22 cellular contexts compared by ENCODE assay signal in the genomic region with DNA sequence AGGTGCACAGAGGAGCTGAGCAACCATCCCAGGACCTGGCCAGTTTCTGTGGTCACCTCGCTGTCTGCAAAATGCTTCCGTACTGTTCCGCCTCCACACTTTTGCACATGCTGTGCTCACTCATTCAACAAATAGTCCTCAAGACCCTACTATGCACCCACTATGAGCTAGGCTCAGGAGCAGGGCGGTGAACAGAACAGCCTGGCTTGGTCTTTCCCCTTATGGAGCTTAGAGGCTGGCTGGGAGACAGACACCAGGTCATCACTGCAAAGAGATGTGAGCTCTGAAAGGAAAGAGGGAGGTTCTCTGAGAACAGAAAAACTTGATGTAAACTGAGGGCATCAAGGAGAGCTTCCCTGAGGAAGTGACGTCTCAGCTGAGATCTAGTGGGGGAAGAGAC. TPM values are rescaled to one million over a fixed set of nuclear protein-coding genes. Genes with fewer than 3 reads are reported as not detected.
DNase-seq lines count a peak whose midpoint lies in the region; ATAC-seq, FAIRE-seq and TF ChIP-seq lines count a peak whose summit lies in the region.
"Had no signal": no experiment of that assay in that cellular context is flagged by ENCODE, and none has a peak within 500 bp of the region (broad histone marks: within the 10 kb centered on the region; RNA-seq: fewer than 3 reads in every experiment).

No MANE protein-coding gene starts in this region.

- no peak for TF ChIP-seq CTCF in ascending aorta (IDR thresholded peaks at IDR 0.05)
- TF ChIP-seq CTCF in left lung (IDR thresholded peaks at IDR 0.05) = no peak
- TF ChIP-seq CTCF in tibial nerve (IDR thresholded peaks at IDR 0.05) = no peak

- H3K9me3 ChIP-seq in ascending aorta (no peaks in the 10 kb centered on the region), left lung (no peaks in the 10 kb centered on the region), tibial nerve (no peaks in the 10 kb centered on the region)
- H3K9me3 ChIP-seq: right lobe of liver, testis had no signal

- no peak for FAIRE-seq in frontal cortex (lab: Jason Lieb, UNC)
- FAIRE-seq: RCC 7860 had no signal

- DNase-seq in NOMO-1 treated with DMSO at 0.1 percent for 48 hours (lab: John Stamatoyannopoulos, UW; ENCODE audit: unreplicated experiment) = peak; percentile 35
- no peak for DNase-seq in NOMO-1 (lab: John Stamatoyannopoulos, UW; ENCODE audit: unreplicated experiment in 2 of 2)
- DNase-seq in ascending aorta (ENCODE audit: low spot score in 2 of 2) = peak in 1 of 2 donors; percentile 49
- no peak for DNase-seq in left lung
- DNase-seq in tibial nerve (ENCODE audit: low spot score in 2 of 2) = no peak
- no peak for DNase-seq in frontal cortex (ENCODE audit: low spot score in 2 of 2)
- DNase-seq in activated CD4-positive, alpha-beta T cell treated with anti-CD3 and anti-CD28 coated beads, Interleukin-2, amount 50 U/mL, for 1 hour = no peak
- DNase-seq: 8988T; C1 segment of cervical spinal cord; DMS53; foreskin keratinocyte; HCEC 1CT; NCI-H1048; NCI-H774; stimulated activated CD4-positive, alpha-beta T cell treated with anti-CD3 and anti-CD28 coated beads, Interleukin-4, amount 100 ng/mL, for 1 hour; testis had no signal

- intact Hi-C loops in ascending aorta (cut with DNase I) = no loop called here
- intact Hi-C loops in left lung (cut with DNase I) = no loop called here

- peak; percentile 6 for ATAC-seq in left lung
- no peak for ATAC-seq in HG03280 (IDR thresholded peaks at IDR 0.05; ENCODE audit: unreplicated experiment)
- ATAC-seq: T-cell had no signal

- H3K4me1 ChIP-seq in ascending aorta (peaks cover under 1 to 11% of the 10 kb centered on the region in 2 donors), left lung (peaks cover 0 to 46% of the 10 kb centered on the region in 2 donors), tibial nerve (peaks cover 0 to 13% (median 0%) of the 10 kb centered on the region in 4 donors)
- H3K4me1 ChIP-seq: testis had no signal

- H3K4me3 ChIP-seq in ascending aorta (no peak overlapping the region), left lung (no peak overlapping the region), tibial nerve (no peak overlapping the region)
- H3K4me3 ChIP-seq: right lobe of liver, testis had no signal

- no peaks in the 10 kb centered on the region for H3K27me3 ChIP-seq in ascending aorta
- no peaks in the 10 kb centered on the region for H3K27me3 ChIP-seq in left lung
- no peaks in the 10 kb centered on the region for H3K27me3 ChIP-seq in tibial nerve
- H3K27me3 ChIP-seq: foreskin keratinocyte, right lobe of liver, testis had no signal

- TF ChIP-seq POLR2A in tibial nerve (IDR thresholded peaks at IDR 0.05) = no peak

- TF ChIP-seq EP300 in tibial nerve (IDR thresholded peaks at IDR 0.05) = no peak

- H3K27ac ChIP-seq in ascending aorta (peak overlapping the region; percentile 46 to 54), left lung (peak overlapping the region; percentile 16 to 82), tibial nerve (peak overlapping the region in 3 of 4 donors; percentile 28 to 42 (median 30))
- H3K27ac ChIP-seq: foreskin keratinocyte, right lobe of liver, testis had no signal

- H3K36me3 ChIP-seq in ascending aorta = no peaks in the 10 kb centered on the region
- no peaks in the 10 kb centered on the region for H3K36me3 ChIP-seq in left lung
- no peaks in the 10 kb centered on the region for H3K36me3 ChIP-seq in tibial nerve
- H3K36me3 ChIP-seq: right lobe of liver had no signal

- 87 to 91% methylated on average over 5 of the region's 5 CpGs for WGBS in tibial nerve, 2 donors

RNA-seq across cellular contexts. Expression of a gene that starts 30.9 kb away (rescaled TPM):
- total RNA-seq in ascending aorta (529 TPM), left lung (100 to 1,000 TPM; 174 to 391 TPM), tibial nerve (10 to 100 TPM; 17.0 to 87.6 (median 55.8) TPM), frontal cortex (3.3 TPM)
- total RNA-seq: activated CD8-positive, alpha-beta memory T cell treated with anti-CD3 and anti-CD28 coated beads for 36 hours; activated T-helper 2 cell treated with anti-CD3 and anti-CD28 coated beads, Interferon-gamma antibody, Interleukin-2, Interleukin-4, amounts not matched to agents 10 μg/mL and 5 μg/mL and 100 μg/mL, durations not matched to agents 14 hours and 24 hours and 36 hours had no signal
